Comparison of ENCODE assay signal across 12 cellular contexts in the genomic region with DNA sequence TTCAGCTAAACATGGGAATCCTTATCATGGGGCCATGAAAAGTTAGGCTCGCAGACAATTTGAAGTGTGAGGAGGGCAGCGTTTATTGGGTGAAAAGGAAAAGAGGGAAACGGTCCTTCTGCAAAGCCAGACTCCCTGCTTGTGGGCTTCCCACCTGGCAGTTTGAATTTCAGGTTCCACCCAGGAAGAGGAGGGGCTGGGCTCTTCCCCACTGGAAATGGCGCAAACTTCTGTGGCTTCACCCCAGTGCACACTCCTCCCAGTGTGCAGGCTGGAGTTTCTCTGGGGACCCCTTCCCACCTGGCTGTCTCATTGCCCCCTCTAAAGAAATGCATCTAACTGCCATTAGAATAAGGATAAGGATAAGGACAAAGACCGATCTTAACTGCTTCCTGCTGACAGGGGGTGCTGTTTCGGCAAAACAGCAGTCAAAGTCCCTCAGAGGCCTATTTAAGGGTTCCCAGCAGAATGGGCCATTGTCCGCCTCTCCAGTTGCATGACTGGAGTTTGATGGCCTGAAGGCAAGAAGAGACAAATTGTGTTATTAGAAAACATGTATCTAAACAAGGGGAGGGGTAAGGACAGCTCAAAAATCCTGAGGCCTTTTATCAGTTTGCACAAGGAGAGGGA. TPM values are rescaled to one million over a fixed set of nuclear protein-coding genes. Genes with fewer than 3 reads are reported as not detected.
DNase-seq lines count a peak whose midpoint lies in the region; ATAC-seq, FAIRE-seq and TF ChIP-seq lines count a peak whose summit lies in the region.
"Had no signal": no experiment of that assay in that cellular context is flagged by ENCODE, and none has a peak within 500 bp of the region (broad histone marks: within the 10 kb centered on the region; RNA-seq: fewer than 3 reads in every experiment).

No MANE protein-coding gene starts in this region.

- peak; percentile 26 for DNase-seq in NCI-H82 (lab: John Stamatoyannopoulos, UW)
- DNase-seq in NCI-H82 treated with DMSO at 0.1 percent for 48 hours (lab: John Stamatoyannopoulos, UW; ENCODE audit: unreplicated experiment) = no peak
- DNase-seq in GM12878 (ENCODE audit: low read depth, low spot score) = no peak
- DNase-seq in neural crest cell (ENCODE audit: low read depth, low spot score) = peak; percentile 5
- no peak for DNase-seq in NCI-H524 treated with DMSO at 0.1 percent for 48 hours (lab: John Stamatoyannopoulos, UW)

- intact Hi-C loops in GM12878 (cut with micrococcal nuclease; ENCODE audit: unreplicated experiment) = loop anchor here (5.0 kb wide), 1 partner anchor 34 kb away; no protein-coding TSS in a partner anchor

- TF ChIP-seq EP300 in GM12878 (IDR thresholded peaks at IDR 0.05; ENCODE audit: borderline replicate concordance in 1 of 2, control insufficient read depth in 1 of 2, low read depth in 2 of 2, low read length in 2 of 2) = no peak

- no peak for TF ChIP-seq RAD21 in GM12878 (IDR thresholded peaks at IDR 0.05; ENCODE audit: insufficient read depth, low read depth, low read length)

- CTCF ChIA-PET in GM12878 (lab: Yijun Ruan, JAX) = interaction anchor here (0.6 to 6.0 kb wide), 5 partner anchors 14 to 85 kb away, joined by 3 to 51 read pairs (median 5); no protein-coding TSS in a partner anchor

- WGBS in GM12878 (ENCODE audit: insufficient coverage, insufficient replicate concordance, low lambda C conversion rate, missing lambda C conversion rate) = 60% methylated on average over 7 of the region's 7 CpGs

- in situ Hi-C loops in GM12878 (cut with MboI) = no loop called here

- peaks cover 61% of the 10 kb centered on the region for H3K36me3 ChIP-seq in Loucy (ENCODE audit: insufficient read depth, low read length)
- H3K36me3 ChIP-seq in GM12878 (ENCODE audit: control insufficient read depth in 2 of 2, insufficient read depth in 2 of 2, low read length in 1 of 2) = peaks cover 8 to 34% of the 10 kb centered on the region in 2 experiments

- H3K9me3 ChIP-seq in Loucy (ENCODE audit: insufficient read depth, low read depth, low read length) (no peaks in the 10 kb centered on the region), GM12878 (replicated peaks; ENCODE audit: control insufficient read depth, insufficient read depth, low read length) (no peaks in the 10 kb centered on the region)
- H3K9me3 ChIP-seq: A549 had no signal

- H3K9me3 Mint-ChIP-seq in neural crest cell = peaks cover 3% of the 10 kb centered on the region

- H4K20me1 ChIP-seq in Loucy (ENCODE audit: insufficient read depth, low read length, poor library complexity, severe bottlenecking) = peaks cover 5% of the 10 kb centered on the region
- H4K20me1 ChIP-seq in GM12878 (ENCODE audit: control insufficient read depth, insufficient read depth) = no peaks in the 10 kb centered on the region

- H3K4me3 Mint-ChIP-seq in neural crest cell = no peak overlapping the region

- H3K9me2 ChIP-seq in Loucy (replicated peaks; ENCODE audit: low read depth, low read length) = no peaks in the 10 kb centered on the region

- H3K4me3 ChIP-seq in Loucy (ENCODE audit: low read length, poor library complexity, severe bottlenecking) = no peak overlapping the region
- no peak overlapping the region for H3K4me3 ChIP-seq in GM12878
- H3K4me3 ChIP-seq: A549, coronary artery had no signal

- peak; percentile 41; the same call in 1 of the 2 replicates for TF ChIP-seq CTCF in Loucy (conservative IDR thresholded peaks at IDR 0.05; ENCODE audit: low read length)
- TF ChIP-seq CTCF in GM12878 (IDR thresholded peaks at IDR 0.05 in 2 of 3, conservative IDR thresholded peaks at IDR 0.05 in 1 of 3; ENCODE audit: control insufficient read depth in 2 of 3, extremely low read depth in 1 of 3, insufficient read depth in 1 of 3, low read depth in 3 of 3, low read length in 3 of 3) = peak in 2 of 3 experiments; percentile 22 to 29; a peak in 1 of 6 replicates
- TF ChIP-seq CTCF in neural crest cell (conservative IDR thresholded peaks at IDR 0.05) = peak; percentile 40

- H3K4me1 ChIP-seq in Loucy (ENCODE audit: insufficient read depth, low read length, poor library complexity, severe bottlenecking) (peaks cover 22% of the 10 kb centered on the region), GM12878 (ENCODE audit: control insufficient read depth, insufficient read depth, low read length) (no peaks in the 10 kb centered on the region)
- H3K4me1 ChIP-seq: A549, parathyroid adenoma had no signal

- no peaks in the 10 kb centered on the region for H3K27me3 ChIP-seq in Loucy (ENCODE audit: insufficient read depth, low read length, poor library complexity, severe bottlenecking)
- no peaks in the 10 kb centered on the region for H3K27me3 ChIP-seq in GM12878 (replicated peaks in 1 of 2; ENCODE audit: control insufficient read depth in 2 of 2, insufficient read depth in 2 of 2, low read length in 1 of 2)

- H3K79me2 ChIP-seq in Loucy (ENCODE audit: insufficient read depth, low read length) (no peaks in the 10 kb centered on the region), GM12878 (ENCODE audit: control insufficient read depth, insufficient read depth, low read length) (no peaks in the 10 kb centered on the region)
- H3K79me2 ChIP-seq: parathyroid adenoma had no signal

- H3F3A ChIP-seq in Loucy (ENCODE audit: low read depth) = peaks cover 9% of the 10 kb centered on the region; the same call in 1 of the 2 replicates

- no peak overlapping the region for H3K27ac ChIP-seq in GM12878 (ENCODE audit: control insufficient read depth, insufficient read depth)
- H3K27ac ChIP-seq: A549, coronary artery, parathyroid adenoma had no signal

- no peak for FAIRE-seq in GM12878 (lab: Jason Lieb, UNC)
- FAIRE-seq: A549, GM18507 had no signal

- peaks cover 28% of the 10 kb centered on the region for H3K4me1 Mint-ChIP-seq in neural crest cell

- H3K4me2 ChIP-seq in Loucy (ENCODE audit: low read depth, low read length, poor library complexity, severe bottlenecking) = no peak overlapping the region
- no peak overlapping the region for H3K4me2 ChIP-seq in GM12878 (ENCODE audit: control insufficient read depth, insufficient read depth)
- H3K4me2 ChIP-seq: A549 had no signal

- peak; percentile 53 for ATAC-seq in GM12878
- no peak for ATAC-seq in GM18520 (IDR thresholded peaks at IDR 0.05; ENCODE audit: unreplicated experiment)
- no peak for ATAC-seq in GM19395 (IDR thresholded peaks at IDR 0.05; ENCODE audit: unreplicated experiment)
- ATAC-seq: A549 had no signal

- RAD21 ChIA-PET in GM12878 (lab: Charles Lee; ENCODE audit: unreplicated experiment) = interaction anchor here (0.6 kb wide), 2 partner anchors 20 to 78 kb away, joined by 3 to 4 read pairs; partner anchors contain the start of gene AIM2

- H2AFZ ChIP-seq in Loucy (ENCODE audit: low read length) (no peak overlapping the region), GM12878 (ENCODE audit: control insufficient read depth, low read depth, low read length) (no peak overlapping the region)
- H2AFZ ChIP-seq: parathyroid adenoma had no signal

- H3K27ac Mint-ChIP-seq in neural crest cell (ENCODE audit: unreplicated experiment) = no peak overlapping the region

- POLR2A ChIA-PET in GM12878 (lab: Charles Lee) = interaction anchor here (0.5 to 1.2 kb wide), 5 partner anchors 11 to 1097 kb away, joined by 3 to 4 read pairs (median 3); no protein-coding TSS in a partner anchor

- no TSS peak for BruUV-seq in GM12878 (replicated peaks; lab: Mats Ljungman, UMichigan)

- peaks cover 11% of the 10 kb centered on the region for H3K36me3 Mint-ChIP-seq in neural crest cell (ENCODE audit: low read depth)

- SMC1A ChIA-PET in GM12878 (lab: Charles Lee; ENCODE audit: uncharacterized antibody, unreplicated experiment) = interaction anchor here (0.8 to 7.0 kb wide), 4 partner anchors 14 to 33 kb away, joined by 3 to 50 read pairs (median 4); partner anchors contain the start of gene AIM2

- no peak overlapping the region for H3K9ac ChIP-seq in Loucy (ENCODE audit: low read depth, low read length, poor library complexity, severe bottlenecking)
- no peak overlapping the region for H3K9ac ChIP-seq in GM12878 (ENCODE audit: control insufficient read depth, insufficient read depth, low read length)
- H3K9ac ChIP-seq: parathyroid adenoma had no signal

- TF ChIP-seq POLR2A in GM12878 (IDR thresholded peaks at IDR 0.05; ENCODE audit: low read depth, low read length) = 0 out of 2 replicates have a peak, but pooled peaks have one; percentile 18

- H3K27me3 Mint-ChIP-seq in neural crest cell (ENCODE audit: low read depth) = no peaks in the 10 kb centered on the region

RNA-seq across cellular contexts. Expression of gene AIM2, which starts 20.4 kb away (rescaled TPM):
- total RNA-seq in GM12878 (2013; cell fraction: nucleolus; rRNA removed) = 44.5 and 49.9 TPM in 2 replicates
- total RNA-seq in GM12878 (2014; rRNA removed) = 9.3 and 9.7 TPM in 2 replicates
- total RNA-seq in GM12878 (2014; rRNA removed; fragmentation: Illumina TruSeq; extraction: Trizol) = 12.9 and 15.2 TPM in 2 replicates
- 7.9 and 8.9 TPM in 2 replicates for total RNA-seq in GM12878 (2021)
- polyA plus RNA-seq in GM12878 (2011; ENCODE audit: low read depth) = 15.1 TPM
- 35.7 and 58.8 TPM in 2 replicates for polyA plus RNA-seq in GM12878 (2011; rRNA removed)
- polyA plus RNA-seq in GM12878 (2011; cell fraction: cytosol; rRNA removed) = 9.4 and 10.9 TPM in 2 replicates
- 17.4 and 22.9 TPM in 2 replicates for polyA plus RNA-seq in GM12878 (2011; cell fraction: nucleus; rRNA removed)
- polyA plus RNA-seq in GM12878 (2012) = 16.7 and 16.8 TPM in 2 replicates
- polyA plus RNA-seq in GM12878 (2014; fragmentation: Illumina TruSeq; extraction: Trizol) = 13.3 and 17.3 TPM in 2 replicates
- 10 to 100 TPM; 13.4 to 16.7 TPM for polyA plus RNA-seq in GM12878 (2014; fragmentation: Nextera tagmentation; extraction: Ambion mirVana)
- 7.2 and 10.0 TPM in 2 replicates for polyA plus RNA-seq in GM12878 (2014; rRNA removed)
- polyA plus RNA-seq in GM12878 (2016; fragmentation: Nextera tagmentation; extraction: Ambion mirVana) = 10 to 100 TPM; 10.6 to 12.8 TPM
- 11.3 and 14.4 TPM in 2 replicates for polyA minus RNA-seq in GM12878 (2011; rRNA and poly(A)+ RNA removed)
- polyA minus RNA-seq in GM12878 (2011; cell fraction: cytosol; rRNA and poly(A)+ RNA removed) = 8.9 and 9.6 TPM in 2 replicates
- 6.6 and 10.0 TPM in 2 replicates for polyA minus RNA-seq in GM12878 (2011; cell fraction: nucleus; rRNA and poly(A)+ RNA removed)
- total RNA-seq in neural crest cell = 3.9 and 5.7 TPM in 2 replicates
- polyA plus RNA-seq: A549 had no signal

RNA-seq across cellular contexts. Expression of gene IFI16, which starts 46.5 kb away (rescaled TPM):
- 152 and 157 TPM in 2 replicates for total RNA-seq in GM12878 (2013; cell fraction: nucleolus; rRNA removed)
- total RNA-seq in GM12878 (2014; rRNA removed) = 147 and 155 TPM in 2 replicates
- 120 and 123 TPM in 2 replicates for total RNA-seq in GM12878 (2014; rRNA removed; fragmentation: Illumina TruSeq; extraction: Trizol)
- 185 and 196 TPM in 2 replicates for total RNA-seq in GM12878 (2021)
- 119 TPM for polyA plus RNA-seq in GM12878 (2011; ENCODE audit: low read depth)
- 375 and 581 TPM in 2 replicates for polyA plus RNA-seq in GM12878 (2011; rRNA removed)
- polyA plus RNA-seq in GM12878 (2011; cell fraction: cytosol; rRNA removed) = 144 and 189 TPM in 2 replicates
- polyA plus RNA-seq in GM12878 (2011; cell fraction: nucleus; rRNA removed) = 193 and 199 TPM in 2 replicates
- polyA plus RNA-seq in GM12878 (2012) = 175 and 215 TPM in 2 replicates
- 366 and 473 TPM in 2 replicates for polyA plus RNA-seq in GM12878 (2014; fragmentation: Illumina TruSeq; extraction: Trizol)
- 100 to 1,000 TPM; 191 to 255 TPM for polyA plus RNA-seq in GM12878 (2014; fragmentation: Nextera tagmentation; extraction: Ambion mirVana)
- polyA plus RNA-seq in GM12878 (2014; rRNA removed) = 188 and 232 TPM in 2 replicates
- 100 to 1,000 TPM; 149 to 165 TPM for polyA plus RNA-seq in GM12878 (2016; fragmentation: Nextera tagmentation; extraction: Ambion mirVana)
- polyA minus RNA-seq in GM12878 (2011; rRNA and poly(A)+ RNA removed) = 163 and 190 TPM in 2 replicates
- 90.2 and 92.9 TPM in 2 replicates for polyA minus RNA-seq in GM12878 (2011; cell fraction: cytosol; rRNA and poly(A)+ RNA removed)
- polyA minus RNA-seq in GM12878 (2011; cell fraction: nucleus; rRNA and poly(A)+ RNA removed) = 119 and 143 TPM in 2 replicates
- total RNA-seq in neural crest cell = 4.9 and 6.3 TPM in 2 replicates

Comparison
In these comparisons a context has a peak if more than half of its experiments do, and no peak if none do; other contexts are left out.
1. DNase-seq: peak in NCI-H82 (single experiment) and neural crest cell (single experiment); none in NCI-H82 treated with DMSO at 0.1 percent for 48 hours (single experiment), GM12878 (single experiment) and NCI-H524 treated with DMSO at 0.1 percent for 48 hours (single experiment).
2. RNA of gene IFI16, which starts 46.5 kb away (total RNA-seq): 120 to 196 TPM in GM12878; 4.9 to 6.3 TPM in neural crest cell; every median in the first group is over 10 times any median in the second.
3. Peak in every context shown above with its lines, with median percentiles within 50 percentile points of each other: CTCF ChIP-seq.